Comparison of ENCODE assay signal across 1 cellular context in genomic region chr7:74226633-74227032, GRCh38.
TF ChIP-seq lines count a peak whose summit lies in the region.

No MANE protein-coding gene starts in this region.

TF ChIP-seq in HepG2, 621 proteins besides CTCF, POLR2A, EP300 and RAD21:
- no peak for TF ChIP-seq RFX5 (IDR thresholded peaks at IDR 0.05; ENCODE audit: low read depth, low read length)
